ENCODE assay signal across 1 cellular context in the genomic region with DNA sequence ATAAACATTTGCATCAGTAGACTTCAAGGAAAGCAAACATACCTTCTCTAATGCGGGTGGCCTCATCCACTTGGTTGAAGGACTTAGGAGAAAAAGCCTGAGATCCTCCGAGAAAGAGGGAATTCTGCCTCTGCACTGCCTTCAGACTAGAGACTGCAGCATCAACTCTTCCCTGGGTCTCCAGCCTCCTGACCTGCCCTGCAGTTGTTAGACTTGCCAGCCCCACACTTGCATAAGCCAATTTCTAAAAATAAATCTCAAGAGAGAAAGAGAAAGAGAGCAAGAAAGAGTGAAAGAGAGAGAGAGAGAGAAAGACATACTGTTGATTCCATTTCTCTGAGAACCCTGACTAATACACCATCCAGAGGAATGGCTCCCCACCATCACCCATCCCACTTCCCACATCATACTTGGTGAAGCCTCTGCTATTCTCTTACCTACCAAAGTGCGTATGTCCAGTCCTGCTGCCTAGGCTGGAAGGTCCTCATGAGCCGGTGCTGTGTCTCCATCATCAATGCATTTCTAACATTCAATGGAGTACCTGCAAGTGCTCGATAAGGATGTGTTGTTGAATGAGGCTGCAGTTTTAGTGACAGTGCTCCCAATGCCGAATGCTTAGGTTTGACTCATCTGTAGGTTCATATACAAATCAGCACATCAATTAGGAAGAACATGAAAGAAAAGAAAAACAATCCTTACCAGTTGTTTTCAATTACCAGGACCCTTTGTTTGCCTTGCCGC.
TF ChIP-seq lines count a peak whose summit lies in the region.

No MANE protein-coding gene starts in this region.

TF ChIP-seq in K562, 482 proteins besides CTCF, POLR2A, EP300 and RAD21 (continued from another document and continues in another):
- peak; percentile 79 for TF ChIP-seq TCF3 (CRISPR knock-in tag; IDR thresholded peaks at IDR 0.05)
- TF ChIP-seq, protein P1, sequence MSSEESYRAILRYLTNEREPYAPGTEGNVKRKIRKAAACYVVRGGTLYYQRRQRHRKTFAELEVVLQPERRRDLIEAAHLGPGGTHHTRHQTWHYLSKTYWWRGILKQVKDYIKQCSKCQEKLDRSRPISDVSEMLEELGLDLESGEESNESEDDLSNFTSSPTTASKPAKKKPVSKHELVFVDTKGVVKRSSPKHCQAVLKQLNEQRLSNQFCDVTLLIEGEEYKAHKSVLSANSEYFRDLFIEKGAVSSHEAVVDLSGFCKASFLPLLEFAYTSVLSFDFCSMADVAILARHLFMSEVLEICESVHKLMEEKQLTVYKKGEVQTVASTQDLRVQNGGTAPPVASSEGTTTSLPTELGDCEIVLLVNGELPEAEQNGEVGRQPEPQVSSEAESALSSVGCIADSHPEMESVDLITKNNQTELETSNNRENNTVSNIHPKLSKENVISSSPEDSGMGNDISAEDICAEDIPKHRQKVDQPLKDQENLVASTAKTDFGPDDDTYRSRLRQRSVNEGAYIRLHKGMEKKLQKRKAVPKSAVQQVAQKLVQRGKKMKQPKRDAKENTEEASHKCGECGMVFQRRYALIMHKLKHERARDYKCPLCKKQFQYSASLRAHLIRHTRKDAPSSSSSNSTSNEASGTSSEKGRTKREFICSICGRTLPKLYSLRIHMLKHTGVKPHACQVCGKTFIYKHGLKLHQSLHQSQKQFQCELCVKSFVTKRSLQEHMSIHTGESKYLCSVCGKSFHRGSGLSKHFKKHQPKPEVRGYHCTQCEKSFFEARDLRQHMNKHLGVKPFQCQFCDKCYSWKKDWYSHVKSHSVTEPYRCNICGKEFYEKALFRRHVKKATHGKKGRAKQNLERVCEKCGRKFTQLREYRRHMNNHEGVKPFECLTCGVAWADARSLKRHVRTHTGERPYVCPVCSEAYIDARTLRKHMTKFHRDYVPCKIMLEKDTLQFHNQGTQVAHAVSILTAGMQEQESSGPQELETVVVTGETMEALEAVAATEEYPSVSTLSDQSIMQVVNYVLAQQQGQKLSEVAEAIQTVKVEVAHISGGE (CRISPR knock-in tag; IDR thresholded peaks at IDR 0.05), result no peak
- no peak for TF ChIP-seq BDP1 (IDR thresholded peaks at IDR 0.05; ENCODE audit: insufficient read depth, insufficient read length)
- peak; percentile 41 for TF ChIP-seq ZNF316 (IDR thresholded peaks at IDR 0.05)
- no peak for TF ChIP-seq FIP1L1 (IDR thresholded peaks at IDR 0.05; ENCODE audit: low read depth, low read length, poor library complexity, severe bottlenecking)
- TF ChIP-seq, protein P2, sequence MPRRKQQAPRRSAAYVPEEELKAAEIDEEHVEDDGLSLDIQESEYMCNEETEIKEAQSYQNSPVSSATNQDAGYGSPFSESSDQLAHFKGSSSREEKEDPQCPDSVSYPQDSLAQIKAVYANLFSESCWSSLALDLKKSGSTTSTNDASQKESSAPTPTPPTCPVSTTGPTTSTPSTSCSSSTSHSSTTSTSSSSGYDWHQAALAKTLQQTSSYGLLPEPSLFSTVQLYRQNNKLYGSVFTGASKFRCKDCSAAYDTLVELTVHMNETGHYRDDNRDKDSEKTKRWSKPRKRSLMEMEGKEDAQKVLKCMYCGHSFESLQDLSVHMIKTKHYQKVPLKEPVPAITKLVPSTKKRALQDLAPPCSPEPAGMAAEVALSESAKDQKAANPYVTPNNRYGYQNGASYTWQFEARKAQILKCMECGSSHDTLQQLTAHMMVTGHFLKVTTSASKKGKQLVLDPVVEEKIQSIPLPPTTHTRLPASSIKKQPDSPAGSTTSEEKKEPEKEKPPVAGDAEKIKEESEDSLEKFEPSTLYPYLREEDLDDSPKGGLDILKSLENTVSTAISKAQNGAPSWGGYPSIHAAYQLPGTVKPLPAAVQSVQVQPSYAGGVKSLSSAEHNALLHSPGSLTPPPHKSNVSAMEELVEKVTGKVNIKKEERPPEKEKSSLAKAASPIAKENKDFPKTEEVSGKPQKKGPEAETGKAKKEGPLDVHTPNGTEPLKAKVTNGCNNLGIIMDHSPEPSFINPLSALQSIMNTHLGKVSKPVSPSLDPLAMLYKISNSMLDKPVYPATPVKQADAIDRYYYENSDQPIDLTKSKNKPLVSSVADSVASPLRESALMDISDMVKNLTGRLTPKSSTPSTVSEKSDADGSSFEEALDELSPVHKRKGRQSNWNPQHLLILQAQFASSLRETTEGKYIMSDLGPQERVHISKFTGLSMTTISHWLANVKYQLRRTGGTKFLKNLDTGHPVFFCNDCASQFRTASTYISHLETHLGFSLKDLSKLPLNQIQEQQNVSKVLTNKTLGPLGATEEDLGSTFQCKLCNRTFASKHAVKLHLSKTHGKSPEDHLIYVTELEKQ (CRISPR knock-in tag; IDR thresholded peaks at IDR 0.05), result no peak
- no peak for TF ChIP-seq FOXP1 (CRISPR knock-in tag; IDR thresholded peaks at IDR 0.05)
- TF ChIP-seq ZSCAN32 (CRISPR knock-in tag; IDR thresholded peaks at IDR 0.05), result no peak
- TF ChIP-seq CGGBP1 (CRISPR knock-in tag; IDR thresholded peaks at IDR 0.05), result no peak
- no peak for TF ChIP-seq FOSL1 (tag; conservative IDR thresholded peaks at IDR 0.05)
- no peak for TF ChIP-seq SPI1 (IDR thresholded peaks at IDR 0.05; ENCODE audit: borderline replicate concordance, low read depth, low read length)
- TF ChIP-seq TAF15 (IDR thresholded peaks at IDR 0.05; ENCODE audit: low read depth, low read length), result no peak
- no peak for TF ChIP-seq L3MBTL2 (IDR thresholded peaks at IDR 0.05)
- TF ChIP-seq TBP (optimal IDR thresholded peaks at IDR 0.05; ENCODE audit: low read depth, low read length), result no peak
- TF ChIP-seq E2F3 (CRISPR knock-in tag; IDR thresholded peaks at IDR 0.05), result no peak
- TF ChIP-seq KLF6 (CRISPR knock-in tag; IDR thresholded peaks at IDR 0.05; ENCODE audit: borderline replicate concordance), result no peak
- no peak for TF ChIP-seq STAT5A (IDR thresholded peaks at IDR 0.05; ENCODE audit: borderline replicate concordance, low read length)
- TF ChIP-seq ZFP36 (IDR thresholded peaks at IDR 0.05; ENCODE audit: low read depth, low read length, partially characterized antibody), result no peak
- TF ChIP-seq TAL1 (IDR thresholded peaks at IDR 0.05), result peak; percentile 54
- no peak for TF ChIP-seq ETV5 (CRISPR knock-in tag; IDR thresholded peaks at IDR 0.05; ENCODE audit: low read depth)
- no peak for TF ChIP-seq ELK3 (CRISPR knock-in tag; IDR thresholded peaks at IDR 0.05)
- peak; percentile 61 for TF ChIP-seq MAFG (tag; conservative IDR thresholded peaks at IDR 0.05)
- no peak for TF ChIP-seq GABPA (tag; conservative IDR thresholded peaks at IDR 0.05; ENCODE audit: low read depth)
- TF ChIP-seq BRCA1 (IDR thresholded peaks at IDR 0.05), result no peak
- TF ChIP-seq BRCA1 (CRISPR knock-in tag; IDR thresholded peaks at IDR 0.05), result no peak
- TF ChIP-seq CBFA2T2 (conservative IDR thresholded peaks at IDR 0.05), result no peak; the same call in 1 of the 2 replicates
- TF ChIP-seq PPARD (CRISPR knock-in tag; IDR thresholded peaks at IDR 0.05), result no peak
- TF ChIP-seq RAD51 (IDR thresholded peaks at IDR 0.05; ENCODE audit: borderline replicate concordance, low read depth), result no peak
- TF ChIP-seq NFE2L1 (tag; IDR thresholded peaks at IDR 0.05; ENCODE audit: borderline replicate concordance, low read depth), result no peak
- TF ChIP-seq HDAC1 (IDR thresholded peaks at IDR 0.05), result no peak
- TF ChIP-seq NFXL1 (CRISPR knock-in tag; IDR thresholded peaks at IDR 0.05), result no peak
- TF ChIP-seq ZBTB9 (CRISPR knock-in tag; IDR thresholded peaks at IDR 0.05), result no peak
- TF ChIP-seq ZNF263 (CRISPR knock-in tag; IDR thresholded peaks at IDR 0.05; ENCODE audit: borderline replicate concordance), result peak; percentile 81; the same call in 1 of the 2 replicates
- no peak for TF ChIP-seq RFX7 (CRISPR knock-in tag; IDR thresholded peaks at IDR 0.05)
- 0 out of 2 replicates have a peak, but pooled peaks have one; percentile 17 for TF ChIP-seq MAFK (IDR thresholded peaks at IDR 0.05; ENCODE audit: low read length)
- TF ChIP-seq THRB (CRISPR knock-in tag; conservative IDR thresholded peaks at IDR 0.05), result no peak
- no peak for TF ChIP-seq TEAD1 (CRISPR knock-in tag; IDR thresholded peaks at IDR 0.05)
- TF ChIP-seq NCOR1 (IDR thresholded peaks at IDR 0.05), result no peak
- no peak for TF ChIP-seq TGIF2 (CRISPR knock-in tag; IDR thresholded peaks at IDR 0.05)
- TF ChIP-seq KLF1 (tag; IDR thresholded peaks at IDR 0.05), result no peak
- TF ChIP-seq, protein P3, sequence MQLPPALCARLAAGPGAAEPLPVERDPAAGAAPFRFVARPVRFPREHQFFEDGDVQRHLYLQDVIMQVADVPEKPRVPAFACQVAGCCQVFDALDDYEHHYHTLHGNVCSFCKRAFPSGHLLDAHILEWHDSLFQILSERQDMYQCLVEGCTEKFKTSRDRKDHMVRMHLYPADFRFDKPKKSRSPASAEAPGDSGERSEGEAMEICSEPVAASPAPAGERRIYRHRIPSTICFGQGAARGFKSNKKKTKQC (CRISPR knock-in tag; IDR thresholded peaks at IDR 0.05), result no peak
- TF ChIP-seq C11orf30 (IDR thresholded peaks at IDR 0.05; ENCODE audit: low read depth), result peak; percentile 35; the same call in 1 of the 2 replicates
- TF ChIP-seq RCOR1 (IDR thresholded peaks at IDR 0.05; ENCODE audit: borderline replicate concordance in 1 of 2, low read depth in 2 of 2, low read length in 2 of 2), result 0 out of 4 replicates have a peak, but pooled peaks of 1 of the 2 experiments have one; percentile 26
- TF ChIP-seq LEF1 (IDR thresholded peaks at IDR 0.05), result no peak
- TF ChIP-seq NR3C1 (CRISPR knock-in tag; IDR thresholded peaks at IDR 0.05), result no peak
- TF ChIP-seq SRSF1 (IDR thresholded peaks at IDR 0.05; ENCODE audit: low read depth, low read length), result no peak
- no peak for TF ChIP-seq DDX20 (tag; IDR thresholded peaks at IDR 0.05; ENCODE audit: low read depth)
- TF ChIP-seq XRCC5 (IDR thresholded peaks at IDR 0.05; ENCODE audit: low read depth, low read length), result no peak
- no peak for TF ChIP-seq ZNF239 (CRISPR knock-in tag; IDR thresholded peaks at IDR 0.05)
- no peak for TF ChIP-seq NUFIP1 (IDR thresholded peaks at IDR 0.05; ENCODE audit: partially characterized antibody)
- no peak for TF ChIP-seq ZNF75A (CRISPR knock-in tag; IDR thresholded peaks at IDR 0.05)
- TF ChIP-seq ZNF354B (CRISPR knock-in tag; IDR thresholded peaks at IDR 0.05), result no peak
- TF ChIP-seq JUN (IDR thresholded peaks at IDR 0.05; ENCODE audit: borderline replicate concordance, low read depth, low read length), result no peak
- no peak for TF ChIP-seq JUN (CRISPR knock-in tag; IDR thresholded peaks at IDR 0.05; ENCODE audit: borderline replicate concordance)
- peak; percentile 70 for TF ChIP-seq CBFA2T3 (IDR thresholded peaks at IDR 0.05)
- peak; percentile 54 for TF ChIP-seq ARID1B (IDR thresholded peaks at IDR 0.05)
- no peak for TF ChIP-seq PURB (CRISPR knock-in tag; IDR thresholded peaks at IDR 0.05; ENCODE audit: low read depth)
- no peak for TF ChIP-seq EGR1 (conservative IDR thresholded peaks at IDR 0.05)
- TF ChIP-seq MAZ (CRISPR knock-in tag; conservative IDR thresholded peaks at IDR 0.05 in 1 of 2, IDR thresholded peaks at IDR 0.05 in 1 of 2), result no peak
- TF ChIP-seq ARHGAP35 (IDR thresholded peaks at IDR 0.05; ENCODE audit: partially characterized antibody), result no peak
- no peak for TF ChIP-seq RBM39 (optimal IDR thresholded peaks at IDR 0.05; ENCODE audit: low read depth, low read length)
- TF ChIP-seq, protein P4, sequence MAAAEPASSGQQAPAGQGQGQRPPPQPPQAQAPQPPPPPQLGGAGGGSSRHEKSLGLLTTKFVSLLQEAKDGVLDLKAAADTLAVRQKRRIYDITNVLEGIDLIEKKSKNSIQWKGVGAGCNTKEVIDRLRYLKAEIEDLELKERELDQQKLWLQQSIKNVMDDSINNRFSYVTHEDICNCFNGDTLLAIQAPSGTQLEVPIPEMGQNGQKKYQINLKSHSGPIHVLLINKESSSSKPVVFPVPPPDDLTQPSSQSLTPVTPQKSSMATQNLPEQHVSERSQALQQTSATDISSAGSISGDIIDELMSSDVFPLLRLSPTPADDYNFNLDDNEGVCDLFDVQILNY (CRISPR knock-in tag; IDR thresholded peaks at IDR 0.05), result no peak
- no peak for TF ChIP-seq MCM7 (IDR thresholded peaks at IDR 0.05)
- TF ChIP-seq JUNB (CRISPR knock-in tag; conservative IDR thresholded peaks at IDR 0.05), result no peak
- no peak for TF ChIP-seq NCOA2 (IDR thresholded peaks at IDR 0.05; ENCODE audit: partially characterized antibody in 2 of 2)
- TF ChIP-seq FUS (optimal IDR thresholded peaks at IDR 0.05; ENCODE audit: low read depth, low read length), result no peak
- TF ChIP-seq ZNF175 (CRISPR knock-in tag; IDR thresholded peaks at IDR 0.05; ENCODE audit: low read depth), result no peak
- TF ChIP-seq TAF7 (tag; IDR thresholded peaks at IDR 0.05), result no peak
- TF ChIP-seq KLF13 (tag; IDR thresholded peaks at IDR 0.05; ENCODE audit: borderline replicate concordance, low read depth), result no peak
